17 cellular contexts compared by ENCODE assay signal in the genomic region with DNA sequence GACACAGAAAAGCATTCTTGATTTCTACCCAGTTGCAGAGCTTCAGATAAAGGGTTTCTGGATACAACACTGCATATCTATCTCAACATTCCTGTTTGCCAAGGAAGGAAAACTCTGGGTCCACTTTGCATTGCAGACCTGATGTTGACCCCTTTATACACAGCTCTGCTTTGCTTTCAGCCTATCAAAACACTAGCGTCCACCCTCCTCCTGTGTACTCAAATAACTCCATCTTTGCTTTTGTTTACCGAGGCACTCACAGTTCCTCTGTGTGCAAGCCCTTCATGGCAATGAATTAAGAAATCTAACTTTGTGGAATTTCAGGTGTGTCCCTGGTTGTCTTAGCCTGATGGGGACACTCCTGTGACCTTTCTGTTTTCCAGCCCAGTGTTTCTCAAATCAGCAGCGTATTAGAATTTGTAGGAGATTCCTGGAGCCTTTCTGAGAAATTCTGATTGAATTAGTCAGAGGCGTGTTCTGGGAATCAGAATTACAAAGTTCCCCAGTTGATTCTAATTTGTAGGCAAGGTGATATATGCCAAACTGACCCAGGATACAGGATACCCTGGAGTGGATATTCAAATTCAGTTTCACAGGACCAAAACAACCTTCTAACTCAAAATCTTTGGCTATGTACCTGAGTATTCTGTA.
DNase-seq lines count a peak whose midpoint lies in the region; ATAC-seq, FAIRE-seq and TF ChIP-seq lines count a peak whose summit lies in the region.
"Had no signal": no experiment of that assay in that cellular context is flagged by ENCODE, and none has a peak within 500 bp of the region (broad histone marks: within the 10 kb centered on the region; RNA-seq: fewer than 3 reads in every experiment).

No MANE protein-coding gene starts in this region.

- no TSS peak for BruUV-seq in PC-3 (replicated peaks; lab: Mats Ljungman, UMichigan)

- H4K8ac ChIP-seq in H1 (ENCODE audit: extremely low read depth, insufficient read depth, low read length), result no peak overlapping the region

- no peak overlapping the region for H2BK20ac ChIP-seq in H1 (ENCODE audit: low read length)

- no peak overlapping the region for H3K27ac Mint-ChIP-seq in glutamatergic neuron (ENCODE audit: unreplicated experiment)
- H3K27ac Mint-ChIP-seq: activated B cell treated with CpG ODN at 0.5 μM for 24 hours, HFFc6 had no signal

- no peak for FAIRE-seq in H1 (lab: Jason Lieb, UNC)

- POLR2A ChIA-PET in PC-3 (lab: Charles Lee; ENCODE audit: unreplicated experiment), result no interaction called here
- POLR2A ChIA-PET in H1 (lab: Charles Lee; ENCODE audit: partially characterized antibody), result no interaction called here

- no peaks in the 10 kb centered on the region for H3K9me3 Mint-ChIP-seq in glutamatergic neuron (ENCODE audit: unreplicated experiment)
- H3K9me3 Mint-ChIP-seq: activated B cell treated with CpG ODN at 0.5 μM for 24 hours had no signal

- H2BK5ac ChIP-seq in H1 (ENCODE audit: low read depth, low read length), result no peak overlapping the region

- whole genome bisulfite sequencing in H1 (ENCODE audit: extremely low coverage in 1 of 2, insufficient coverage in 1 of 2, insufficient read length in 1 of 2, insufficient replicate concordance in 2 of 2, low coverage in 1 of 2, low lambda C conversion rate in 2 of 2, missing lambda C conversion rate in 1 of 2), 2 experiments, result 77% methylated on average over 4 of the region's 4 CpGs; no CpG with 5 or more reads in 1 of the 2 experiments
- 50 to 53% methylated on average over 4 of the region's 4 CpGs for WGBS in heart right ventricle, 2 donors

- no peak overlapping the region for H2BK15ac ChIP-seq in H1 (ENCODE audit: low read length)

- H3K4me3 Mint-ChIP-seq in glutamatergic neuron (ENCODE audit: unreplicated experiment), result no peak overlapping the region
- H3K4me3 Mint-ChIP-seq: activated B cell treated with CpG ODN at 0.5 μM for 24 hours, HFFc6 had no signal

- H3K27me3 ChIP-seq in PC-3 (ENCODE audit: low read length) (no peaks in the 10 kb centered on the region), H1 (replicated peaks in 1 of 4; ENCODE audit: control insufficient read depth in 3 of 4, extremely low read depth in 1 of 4, insufficient read depth in 3 of 4, low read length in 3 of 4) (no peaks in the 10 kb centered on the region), neuron (ENCODE audit: insufficient read depth, low read length) (no peaks in the 10 kb centered on the region), heart right ventricle (no peaks in the 10 kb centered on the region), Peyer's patch (no peaks in the 10 kb centered on the region)
- H3K27me3 ChIP-seq: colonic mucosa had no signal

- no peak overlapping the region for H3K23ac ChIP-seq in H1 (ENCODE audit: insufficient read length)

- DNase-seq in ACHN (peak; percentile 24), PC-3 (peak; percentile 4), H1 (ENCODE audit: low read depth in 1 of 2, low spot score in 2 of 2) (no peak), heart right ventricle (no peak), glutamatergic neuron (no peak), Peyer's patch (no peak)
- DNase-seq: activated B cell treated with CpG ODN at 0.5 μM for 24 hours; activated effector memory CD4-positive, alpha-beta T cell treated with anti-CD3 and anti-CD28 coated beads, Interleukin-2, amount 50 U/mL, for 16 hours; colonic mucosa; EL; foreskin fibroblast; HFFc6; left colon; NCI-H345; stimulated activated naive CD4-positive, alpha-beta T cell treated with Interleukin-2 at 50 U/mL for 16 hours had no signal

- H3K36me3 Mint-ChIP-seq in glutamatergic neuron (ENCODE audit: unreplicated experiment), result no peaks in the 10 kb centered on the region

- H2AFZ ChIP-seq in PC-3 (ENCODE audit: low read length) (0 out of 2 replicates have a peak overlapping the region, but pooled peaks have one; percentile 31), H1 (ENCODE audit: low read length) (peak overlapping the region; percentile 94), neuron (ENCODE audit: low read depth, low read length) (peak overlapping the region; percentile 43)

- ATAC-seq in PC-3 (no peak), heart right ventricle (no peak), GM18517 (IDR thresholded peaks at IDR 0.05; ENCODE audit: unreplicated experiment) (no peak)
- ATAC-seq: left colon had no signal

- no peak for TF ChIP-seq RAD21 in H1 (IDR thresholded peaks at IDR 0.05 in 1 of 2, conservative IDR thresholded peaks at IDR 0.05 in 1 of 2; ENCODE audit: low read depth in 2 of 2, low read length in 2 of 2)

- peaks cover 4% of the 10 kb centered on the region for H3K4me1 Mint-ChIP-seq in glutamatergic neuron (ENCODE audit: low read depth, unreplicated experiment)

- no peak overlapping the region for H3K4ac ChIP-seq in H1 (replicated peaks; ENCODE audit: insufficient read length, low read depth, low read length)

- peaks cover 5% of the 10 kb centered on the region; the same call in 1 of the 2 replicates for H3K4me1 ChIP-seq in PC-3 (ENCODE audit: insufficient read depth, low read length)
- peaks cover 0 to 4% (median 0%) of the 10 kb centered on the region in 4 experiments; a peak in 1 of 7 replicates for H3K4me1 ChIP-seq in H1 (replicated peaks in 1 of 4; ENCODE audit: control insufficient read depth in 3 of 4, insufficient read depth in 4 of 4, low read length in 3 of 4)
- H3K4me1 ChIP-seq in neuron (ENCODE audit: insufficient read depth, low read length), result peaks cover 56% of the 10 kb centered on the region
- peaks cover 0 to 9% (median 0%) of the 10 kb centered on the region in 9 donors for H3K4me1 ChIP-seq in heart right ventricle
- peaks cover 0 to 5% (median 0%) of the 10 kb centered on the region in 4 donors for H3K4me1 ChIP-seq in Peyer's patch
- H3K4me1 ChIP-seq: colonic mucosa had no signal

- peaks cover 2% of the 10 kb centered on the region; the same call in 1 of the 2 replicates for H3K23me2 ChIP-seq in H1 (ENCODE audit: low read depth, low read length)

- H3K56ac ChIP-seq in H1 (replicated peaks; ENCODE audit: insufficient read length, low read depth, low read length), result no peak overlapping the region

- no peak overlapping the region for H3K27ac ChIP-seq in PC-3 (ENCODE audit: low read length)
- no peak overlapping the region for H3K27ac ChIP-seq in H1 (ENCODE audit: low read depth, low read length)
- H3K27ac ChIP-seq in heart right ventricle, result no peak overlapping the region
- no peak overlapping the region for H3K27ac ChIP-seq in Peyer's patch
- H3K27ac ChIP-seq: colonic mucosa had no signal

- no peak for TF ChIP-seq POLR2A in H1 (IDR thresholded peaks at IDR 0.05; ENCODE audit: control extremely low read depth in 1 of 2, low read depth in 2 of 2, low read length in 2 of 2)
- no peak for TF ChIP-seq POLR2A in Peyer's patch (IDR thresholded peaks at IDR 0.05)

- H3K36me3 ChIP-seq in PC-3 (ENCODE audit: low read depth, low read length), result no peaks in the 10 kb centered on the region; the same call in 1 of the 2 replicates
- no peaks in the 10 kb centered on the region for H3K36me3 ChIP-seq in H1 (ENCODE audit: control insufficient read depth in 2 of 4, insufficient read depth in 4 of 4, low read length in 3 of 4)
- H3K36me3 ChIP-seq in neuron (ENCODE audit: insufficient read depth, low read length), result no peaks in the 10 kb centered on the region
- H3K36me3 ChIP-seq in heart right ventricle, result no peaks in the 10 kb centered on the region
- no peaks in the 10 kb centered on the region for H3K36me3 ChIP-seq in Peyer's patch
- H3K36me3 ChIP-seq: colonic mucosa had no signal

- no peaks in the 10 kb centered on the region for H3K79me2 ChIP-seq in PC-3 (ENCODE audit: low read length)
- no peaks in the 10 kb centered on the region for H3K79me2 ChIP-seq in H1 (ENCODE audit: control insufficient read depth in 1 of 2, insufficient read depth in 2 of 2, low read length in 2 of 2)

- H3K4me3 ChIP-seq in PC-3 (ENCODE audit: low read length), result no peak overlapping the region
- no peak overlapping the region for H3K4me3 ChIP-seq in H1 (ENCODE audit: extremely low read depth in 1 of 4, insufficient read depth in 2 of 4, low read depth in 3 of 4, low read length in 4 of 4)
- no peak overlapping the region for H3K4me3 ChIP-seq in neuron (ENCODE audit: low read length)
- H3K4me3 ChIP-seq in heart right ventricle, result no peak overlapping the region
- no peak overlapping the region for H3K4me3 ChIP-seq in Peyer's patch
- H3K4me3 ChIP-seq: colonic mucosa had no signal

- CTCF ChIA-PET in PC-3 (lab: Charles Lee), result interaction anchor here (0.5 kb wide), 1 partner anchor 50 kb away, joined by 3 read pairs; no protein-coding TSS in a partner anchor
- CTCF ChIA-PET in H1 (lab: Charles Lee; ENCODE audit: partially characterized antibody), result interaction anchor here (0.7 to 4.2 kb wide), 6 partner anchors 9 to 65 kb away, joined by 3 to 36 read pairs (median 4); no protein-coding TSS in a partner anchor

- H3K4me2 ChIP-seq in PC-3 (ENCODE audit: low read length), result peak overlapping the region; percentile 32; the same call in 1 of the 2 replicates
- H3K4me2 ChIP-seq in H1 (ENCODE audit: insufficient read depth in 1 of 2, low read depth in 2 of 2, low read length in 2 of 2), result no peak overlapping the region

- TF ChIP-seq CTCF in PC-3 (conservative IDR thresholded peaks at IDR 0.05; ENCODE audit: low read depth, low read length) (no peak), H1 (IDR thresholded peaks at IDR 0.05; ENCODE audit: control extremely low read depth in 1 of 3, insufficient read depth in 1 of 3, low read depth in 1 of 3, low read length in 3 of 3) (no peak), heart right ventricle (IDR thresholded peaks at IDR 0.05) (no peak), glutamatergic neuron (IDR thresholded peaks at IDR 0.05; ENCODE audit: partially characterized antibody, unreplicated experiment) (no peak), Peyer's patch (IDR thresholded peaks at IDR 0.05) (no peak)

- H3K79me1 ChIP-seq in H1 (ENCODE audit: low read depth, low read length), result no peaks in the 10 kb centered on the region

- no peak for TF ChIP-seq EP300 in H1 (IDR thresholded peaks at IDR 0.05; ENCODE audit: borderline replicate concordance in 1 of 2, low read depth in 2 of 2, low read length in 2 of 2)

- H3K14ac ChIP-seq in H1 (ENCODE audit: insufficient read length), result no peak overlapping the region

- no peak overlapping the region for H2BK12ac ChIP-seq in H1 (ENCODE audit: low read depth, low read length)

- no peak overlapping the region for H4K91ac ChIP-seq in H1 (replicated peaks; ENCODE audit: insufficient read length, low read length)

- H4K20me1 ChIP-seq in PC-3 (ENCODE audit: low read length), result no peaks in the 10 kb centered on the region
- H4K20me1 ChIP-seq in H1 (replicated peaks in 1 of 2; ENCODE audit: control insufficient read depth in 1 of 2, insufficient read depth in 2 of 2, low read length in 2 of 2), result no peaks in the 10 kb centered on the region

- H3K9ac ChIP-seq in PC-3 (ENCODE audit: low read length), result no peak overlapping the region
- H3K9ac ChIP-seq in H1 (replicated peaks in 1 of 4; ENCODE audit: extremely low read depth in 1 of 4, low read depth in 3 of 4, low read length in 3 of 4), result no peak overlapping the region

- H3K18ac ChIP-seq in H1 (ENCODE audit: extremely low read depth, low read length), result no peak overlapping the region

- no peak overlapping the region for H2BK120ac ChIP-seq in H1 (replicated peaks; ENCODE audit: low read depth, low read length)

- peaks cover 2% of the 10 kb centered on the region for H3K27me3 Mint-ChIP-seq in glutamatergic neuron (ENCODE audit: unreplicated experiment)
- H3K27me3 Mint-ChIP-seq: activated B cell treated with CpG ODN at 0.5 μM for 24 hours had no signal

- no peak overlapping the region for H4K5ac ChIP-seq in H1 (ENCODE audit: insufficient read length, low read depth, low read length)

- in situ Hi-C loops in ACHN (cut with HindIII; ENCODE audit: low pct_ligation_motif_present, low pct_unique_long_range_greater_than_20kb, low sequenced_read_pairs), result no loop called here

- no peaks in the 10 kb centered on the region for H3K9me2 ChIP-seq in PC-3 (replicated peaks; ENCODE audit: low read length)

- intact Hi-C loops in PC-3 (cut with micrococcal nuclease) (loop anchor here (5.0 kb wide), 1 partner anchor 1042 kb away; no protein-coding TSS in a partner anchor), heart right ventricle (cut with DNase I) (loop anchor here in 6 of 10 donors (5.0 to 10.0 kb wide), 3 partner anchors 1035 to 1042 kb away; no protein-coding TSS in a partner anchor)

- H3K9me3 ChIP-seq in PC-3 (ENCODE audit: low read length) (no peaks in the 10 kb centered on the region), H1 (ENCODE audit: insufficient read depth in 2 of 2, low read depth in 1 of 2, low read length in 1 of 2) (no peaks in the 10 kb centered on the region), neuron (ENCODE audit: low read length) (no peaks in the 10 kb centered on the region), heart right ventricle (no peaks in the 10 kb centered on the region), Peyer's patch (no peaks in the 10 kb centered on the region)
- H3K9me3 ChIP-seq: colonic mucosa had no signal

- H2AK5ac ChIP-seq in H1 (ENCODE audit: low read depth, low read length), result no peak overlapping the region

- H3F3A ChIP-seq in PC-3 (ENCODE audit: low read length, unreplicated experiment), result no peaks in the 10 kb centered on the region

Comparison
In these comparisons a context has a peak if more than half of its experiments do, and no peak if none do; other contexts are left out.
1. DNase-seq: peak in ACHN (single experiment) and PC-3 (single experiment); none in H1 (0 of 2), heart right ventricle (0 of 2), glutamatergic neuron (single experiment) and Peyer's patch (0 of 3).
2. H2AFZ ChIP-seq: peak in every context shown above with its lines; median percentile 94 in H1; 43 in neuron; 31 in PC-3.